ENCODE assay signal across 1 cellular context in genomic region chr17:83126275-83126930, GRCh38.
TF ChIP-seq lines count a peak whose summit lies in the region.

No MANE protein-coding gene starts in this region.

TF ChIP-seq in HepG2, 621 proteins besides CTCF, POLR2A, EP300 and RAD21 (continued from another document and continues in another):
- no peak for TF ChIP-seq THAP9 (CRISPR knock-in tag; IDR thresholded peaks at IDR 0.05; ENCODE audit: borderline replicate concordance)
- TF ChIP-seq MED1 (CRISPR knock-in tag; IDR thresholded peaks at IDR 0.05): no peak
- no peak for TF ChIP-seq NR2F2 (IDR thresholded peaks at IDR 0.05; ENCODE audit: borderline replicate concordance, low read depth)
- TF ChIP-seq YEATS2 (CRISPR knock-in tag; IDR thresholded peaks at IDR 0.05; ENCODE audit: borderline replicate concordance): no peak
- TF ChIP-seq ZNF619 (CRISPR knock-in tag; IDR thresholded peaks at IDR 0.05): no peak
- no peak for TF ChIP-seq SIX1 (CRISPR knock-in tag; IDR thresholded peaks at IDR 0.05; ENCODE audit: borderline replicate concordance)
- no peak for TF ChIP-seq HMG20B (CRISPR knock-in tag; conservative IDR thresholded peaks at IDR 0.05)
- no peak for TF ChIP-seq CREB1 (IDR thresholded peaks at IDR 0.05)
- TF ChIP-seq CREB1 (CRISPR knock-in tag; IDR thresholded peaks at IDR 0.05): no peak
- no peak for TF ChIP-seq ZBTB40 (IDR thresholded peaks at IDR 0.05)
- TF ChIP-seq ZBTB40 (CRISPR knock-in tag; IDR thresholded peaks at IDR 0.05): no peak
- TF ChIP-seq NCOA1 (CRISPR knock-in tag; IDR thresholded peaks at IDR 0.05): 0 out of 2 replicates have a peak, but pooled peaks have one; percentile 29
- no peak for TF ChIP-seq THRA (CRISPR knock-in tag; IDR thresholded peaks at IDR 0.05; ENCODE audit: borderline replicate concordance)
- no peak for TF ChIP-seq AHR (CRISPR knock-in tag; IDR thresholded peaks at IDR 0.05)
- TF ChIP-seq ZNF768 (CRISPR knock-in tag; IDR thresholded peaks at IDR 0.05): 0 out of 2 replicates have a peak, but pooled peaks have one; percentile 28
- TF ChIP-seq ZFP62 (CRISPR knock-in tag; IDR thresholded peaks at IDR 0.05): no peak
- TF ChIP-seq ZNF484 (CRISPR knock-in tag; IDR thresholded peaks at IDR 0.05; ENCODE audit: borderline replicate concordance, low read depth): no peak
- TF ChIP-seq STAG1 (CRISPR knock-in tag; IDR thresholded peaks at IDR 0.05): no peak
- no peak for TF ChIP-seq HOXA3 (CRISPR knock-in tag; IDR thresholded peaks at IDR 0.05)
- TF ChIP-seq NR2C2 (CRISPR knock-in tag; IDR thresholded peaks at IDR 0.05; ENCODE audit: borderline replicate concordance): peak; percentile 66; the same call in 1 of the 2 replicates
- no peak for TF ChIP-seq ZNF264 (CRISPR knock-in tag; IDR thresholded peaks at IDR 0.05)
- no peak for TF ChIP-seq CERS6 (CRISPR knock-in tag; IDR thresholded peaks at IDR 0.05)
- no peak for TF ChIP-seq ZNF816 (CRISPR knock-in tag; IDR thresholded peaks at IDR 0.05; ENCODE audit: borderline replicate concordance)
- no peak for TF ChIP-seq ZNF577 (CRISPR knock-in tag; IDR thresholded peaks at IDR 0.05; ENCODE audit: borderline replicate concordance, low read depth)
- no peak for TF ChIP-seq HOXA5 (CRISPR knock-in tag; IDR thresholded peaks at IDR 0.05)
- TF ChIP-seq ZNF296 (CRISPR knock-in tag; conservative IDR thresholded peaks at IDR 0.05): 0 out of 2 replicates have a peak, but pooled peaks have one; percentile 6
- TF ChIP-seq SIN3B (IDR thresholded peaks at IDR 0.05; ENCODE audit: low read length): no peak
- no peak for TF ChIP-seq MYC (CRISPR knock-in tag; IDR thresholded peaks at IDR 0.05; ENCODE audit: borderline replicate concordance)
- TF ChIP-seq PHF21A (CRISPR knock-in tag; IDR thresholded peaks at IDR 0.05): no peak
- TF ChIP-seq ZNF407 (CRISPR knock-in tag; IDR thresholded peaks at IDR 0.05; ENCODE audit: not compliant biosample characterization): no peak
- TF ChIP-seq HDAC1 (CRISPR knock-in tag; IDR thresholded peaks at IDR 0.05): no peak
- 0 out of 2 replicates have a peak, but pooled peaks have one; percentile 30 for TF ChIP-seq NFE2L1 (CRISPR knock-in tag; IDR thresholded peaks at IDR 0.05; ENCODE audit: borderline replicate concordance)
- no peak for TF ChIP-seq ZZZ3 (CRISPR knock-in tag; IDR thresholded peaks at IDR 0.05; ENCODE audit: borderline replicate concordance)
- TF ChIP-seq, protein P1, sequence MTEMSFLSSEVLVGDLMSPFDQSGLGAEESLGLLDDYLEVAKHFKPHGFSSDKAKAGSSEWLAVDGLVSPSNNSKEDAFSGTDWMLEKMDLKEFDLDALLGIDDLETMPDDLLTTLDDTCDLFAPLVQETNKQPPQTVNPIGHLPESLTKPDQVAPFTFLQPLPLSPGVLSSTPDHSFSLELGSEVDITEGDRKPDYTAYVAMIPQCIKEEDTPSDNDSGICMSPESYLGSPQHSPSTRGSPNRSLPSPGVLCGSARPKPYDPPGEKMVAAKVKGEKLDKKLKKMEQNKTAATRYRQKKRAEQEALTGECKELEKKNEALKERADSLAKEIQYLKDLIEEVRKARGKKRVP (CRISPR knock-in tag; IDR thresholded peaks at IDR 0.05): 0 out of 4 replicates have a peak, but pooled peaks of 1 of the 2 experiments have one; percentile 28
- TF ChIP-seq, protein P2, sequence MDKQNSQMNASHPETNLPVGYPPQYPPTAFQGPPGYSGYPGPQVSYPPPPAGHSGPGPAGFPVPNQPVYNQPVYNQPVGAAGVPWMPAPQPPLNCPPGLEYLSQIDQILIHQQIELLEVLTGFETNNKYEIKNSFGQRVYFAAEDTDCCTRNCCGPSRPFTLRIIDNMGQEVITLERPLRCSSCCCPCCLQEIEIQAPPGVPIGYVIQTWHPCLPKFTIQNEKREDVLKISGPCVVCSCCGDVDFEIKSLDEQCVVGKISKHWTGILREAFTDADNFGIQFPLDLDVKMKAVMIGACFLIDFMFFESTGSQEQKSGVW (CRISPR knock-in tag; IDR thresholded peaks at IDR 0.05; ENCODE audit: borderline replicate concordance): no peak
- no peak for TF ChIP-seq ZNF383 (CRISPR knock-in tag; IDR thresholded peaks at IDR 0.05; ENCODE audit: borderline replicate concordance)
